ENCODE assay signal across 8 cellular contexts in the genomic region with DNA sequence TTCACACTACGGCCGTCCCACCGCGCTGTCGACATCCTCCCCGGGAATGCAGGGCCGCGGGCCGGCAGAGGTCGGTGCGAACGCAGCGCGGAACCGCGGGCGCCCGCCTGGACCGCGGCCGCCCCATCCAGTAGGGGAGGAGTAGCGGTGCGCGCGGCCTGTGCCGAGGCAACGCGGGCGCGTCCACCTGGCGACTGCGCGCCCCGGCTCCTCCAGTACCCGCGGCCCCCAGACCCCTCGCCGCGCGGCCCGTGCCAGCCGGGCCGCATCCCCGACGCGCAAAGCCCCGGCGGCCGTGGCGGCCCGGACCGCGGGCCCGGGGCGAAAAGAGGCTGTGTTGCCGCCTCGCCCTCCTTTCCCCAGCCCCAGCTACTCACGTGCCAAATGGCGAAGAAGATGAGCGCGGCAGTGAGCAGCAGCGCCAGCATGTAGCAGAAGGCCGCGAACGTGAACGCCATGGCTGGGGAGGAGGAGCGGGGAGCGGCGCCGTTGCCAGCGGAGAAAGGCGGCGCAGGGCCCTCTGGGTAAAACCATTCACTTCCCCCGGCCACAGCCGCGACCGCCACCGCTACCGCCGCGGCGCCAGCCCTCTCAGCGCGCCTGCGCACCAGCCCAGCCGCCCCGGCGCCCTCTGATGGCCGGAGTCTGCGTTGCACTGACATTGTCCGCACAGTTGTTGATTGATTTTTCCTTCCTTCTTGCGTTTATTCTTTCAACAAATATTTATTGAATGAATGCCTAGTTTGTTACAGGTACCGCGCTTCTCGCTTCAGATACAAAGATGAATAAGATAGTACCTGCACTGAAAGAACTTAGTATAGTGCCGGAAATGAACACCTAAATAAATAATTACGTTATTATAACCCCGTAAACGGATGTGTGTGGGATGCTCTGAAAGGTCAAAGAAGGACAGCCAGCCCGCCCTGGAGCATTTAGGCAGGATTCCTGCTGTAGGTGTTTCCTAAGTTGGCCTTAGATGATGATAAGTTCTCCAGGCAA. TPM values are rescaled to one million over a fixed set of nuclear protein-coding genes. Genes with fewer than 3 reads are reported as not detected.
A peak's percentile ranks its signal among the peaks of the same experiment; 100 is the strongest.
DNase-seq lines count a peak whose midpoint lies in the region; ATAC-seq lines count a peak whose summit lies in the region.

A gene (minus strand): TSS at position 505 of the 999 bp plus-strand sequence. CDS start 47 bp downstream, at position 458.

- peaks cover 6% of the 10 kb centered on the region for H3K27me3 Mint-ChIP-seq in T-helper 17 cell

- peak within 1 kb of the TSS; percentile 91 for H3K4me3 Mint-ChIP-seq in T-helper 17 cell

- no peaks in the 10 kb centered on the region for H3K36me3 Mint-ChIP-seq in T-helper 17 cell (ENCODE audit: low read depth)

- peak within 1 kb of the TSS; percentile 93 for H3K27ac Mint-ChIP-seq in T-helper 17 cell

- DNase-seq in NCI-H1694 treated with DMSO at 0.1 percent for 48 hours (lab: John Stamatoyannopoulos, UW) (peak; percentile 87), T-helper 17 cell (peak; percentile 91 to 97 (median 92)), right cardiac atrium (peak; percentile 93 to 97 (median 97)), aorta (peak; percentile 95 to 97)

- no peaks in the 10 kb centered on the region for H3K27me3 ChIP-seq in right cardiac atrium (ENCODE audit: control insufficient read depth, insufficient read depth)
- H3K27me3 ChIP-seq in rectal smooth muscle tissue (ENCODE audit: control insufficient read depth, insufficient read depth, low read length), result no peaks in the 10 kb centered on the region
- no peaks in the 10 kb centered on the region for H3K27me3 ChIP-seq in aorta (ENCODE audit: control insufficient read depth in 1 of 2, insufficient read depth in 2 of 2, low read length in 1 of 2)

- H3K4me3 ChIP-seq in right cardiac atrium (ENCODE audit: low read length) (peak within 1 kb of the TSS; percentile 90), rectal smooth muscle tissue (ENCODE audit: low read length) (peak within 1 kb of the TSS; percentile 88), aorta (ENCODE audit: low read length in 2 of 2) (peak within 1 kb of the TSS; percentile 69 to 97)

- intact Hi-C loops in right cardiac atrium (cut with DNase I), result no loop called here
- intact Hi-C loops in aorta (cut with DNase I), result loop anchor here in 1 of 2 donors (5.0 kb wide), 1 partner anchor 74 kb away; no protein-coding TSS in a partner anchor

- H3K27ac ChIP-seq in angular gyrus (ENCODE audit: low read depth, low read length) (peak within 1 kb of the TSS; percentile 92), right cardiac atrium (ENCODE audit: low read length) (peak within 1 kb of the TSS; percentile 98), rectal smooth muscle tissue (ENCODE audit: low read depth, low read length) (peak within 1 kb of the TSS; percentile 92), aorta (ENCODE audit: low read depth in 1 of 2, low read length in 2 of 2) (peak within 1 kb of the TSS; percentile 83 to 98)

- H3K9me3 ChIP-seq in T-helper 17 cell (ENCODE audit: control insufficient read depth, low read length, poor library complexity, severe bottlenecking) (no peaks in the 10 kb centered on the region), right cardiac atrium (ENCODE audit: control insufficient read depth, low read length) (no peaks in the 10 kb centered on the region), aorta (ENCODE audit: control insufficient read depth, low read length) (no peaks in the 10 kb centered on the region)

- ATAC-seq in GM18498 (IDR thresholded peaks at IDR 0.05; ENCODE audit: unreplicated experiment), result peak; percentile 95
- ATAC-seq in HG02938 (IDR thresholded peaks at IDR 0.05; ENCODE audit: unreplicated experiment), result peak; percentile 95
- peak; percentile 96 for ATAC-seq in T-helper 17 cell
- peak; percentile 99 for ATAC-seq in right cardiac atrium
- ATAC-seq in aorta (ENCODE audit: low FRiP score), result peak; percentile 99

- peaks cover 3% of the 10 kb centered on the region for H3K4me1 ChIP-seq in right cardiac atrium (ENCODE audit: control insufficient read depth, insufficient read depth, low read length)
- peaks cover 14% of the 10 kb centered on the region for H3K4me1 ChIP-seq in rectal smooth muscle tissue (ENCODE audit: control insufficient read depth, insufficient read depth, low read length)
- H3K4me1 ChIP-seq in aorta (ENCODE audit: control insufficient read depth in 1 of 2, insufficient read depth in 2 of 2, low read length in 2 of 2), result peaks cover 0 to 6% of the 10 kb centered on the region in 2 donors

- H3K4me1 Mint-ChIP-seq in T-helper 17 cell, result peaks cover 30% of the 10 kb centered on the region

- H3K36me3 ChIP-seq in rectal smooth muscle tissue (ENCODE audit: control insufficient read depth, insufficient read depth, low read length) (no peaks in the 10 kb centered on the region), aorta (ENCODE audit: control insufficient read depth in 1 of 2, insufficient read depth in 2 of 2, low read length in 1 of 2) (peaks cover 0 to 2% of the 10 kb centered on the region in 2 donors)

- under 1% methylated on average over 100 of the region's 100 CpGs for WGBS in right cardiac atrium
- 0% methylated on average over 93 to 100 of the region's 100 CpGs for WGBS in aorta, 2 donors

- H3K9ac ChIP-seq in rectal smooth muscle tissue (ENCODE audit: low read length), result peak within 1 kb of the TSS; percentile 64

RNA-seq across cellular contexts. Expression of the gene that starts here (rescaled TPM):
- 10 to 100 TPM; 46.8 to 48.3 TPM for total RNA-seq in T-helper 17 cell
- 100 to 1,000 TPM; 102 to 114 (median 110) TPM for total RNA-seq in right cardiac atrium
- polyA plus RNA-seq in right cardiac atrium, result 92.2 TPM
- total RNA-seq in aorta, result 10 to 100 TPM; 83.3 to 91.4 TPM
- 10 to 100 TPM; 86.1 to 92.3 TPM for polyA plus RNA-seq in aorta

Comparison
In these comparisons a context has a peak if more than half of its experiments do, and no peak if none do; other contexts are left out.
1. Peak in every context shown above with its lines: DNase-seq, ATAC-seq, H3K4me3 ChIP-seq and H3K27ac ChIP-seq.